13 cellular contexts compared by ENCODE assay signal in genomic region chr1:212559929-212560328, GRCh38. TPM values are rescaled to one million over a fixed set of nuclear protein-coding genes. Genes with fewer than 3 reads are reported as not detected.
DNase-seq lines count a peak whose midpoint lies in the region; ATAC-seq and TF ChIP-seq lines count a peak whose summit lies in the region.
"Had no signal": no experiment of that assay in that cellular context is flagged by ENCODE, and none has a peak within 500 bp of the region (broad histone marks: within the 10 kb centered on the region; RNA-seq: fewer than 3 reads in every experiment).

No MANE protein-coding gene starts in this region.

- peaks cover 13% of the 10 kb centered on the region for H3K4me1 Mint-ChIP-seq in neural crest cell

- H3K27me3 Mint-ChIP-seq in neural crest cell (ENCODE audit: low read depth) = peaks cover 7% of the 10 kb centered on the region

- no peak for TF ChIP-seq POLR2A in vagina (IDR thresholded peaks at IDR 0.05)

- no peaks in the 10 kb centered on the region for H3K36me3 ChIP-seq in left ventricle myocardium inferior
- no peaks in the 10 kb centered on the region for H3K36me3 ChIP-seq in vagina

- intact Hi-C loops in left ventricle myocardium inferior (cut with micrococcal nuclease) = no loop called here
- intact Hi-C loops in Right ventricle myocardium inferior (cut with DNase I) = loop anchor here (5.0 kb wide), 4 partner anchors 43 to 107 kb away; partner anchors contain the start of gene ATF3
- intact Hi-C loops in vagina (cut with DNase I) = loop anchor here (2.0 to 10.0 kb wide), 2 partner anchors 47 to 65 kb away; no protein-coding TSS in a partner anchor

- ATAC-seq in Right ventricle myocardium inferior (no peak), GM21528 (IDR thresholded peaks at IDR 0.05; ENCODE audit: low FRiP score, unreplicated experiment) (no peak)

- no peak overlapping the region for H3K4me3 ChIP-seq in left ventricle myocardium inferior
- H3K4me3 ChIP-seq in vagina = no peak overlapping the region

- no peak for DNase-seq in left ventricle myocardium inferior
- DNase-seq in Right ventricle myocardium inferior (ENCODE audit: missing footprints) = no peak
- DNase-seq in neural crest cell (ENCODE audit: low read depth, low spot score) = no peak
- no peak for DNase-seq in vagina (ENCODE audit: extremely low spot score in 2 of 2)
- no peak for DNase-seq in AG20443 (ENCODE audit: low spot score)
- DNase-seq in NCI-H345 (lab: John Stamatoyannopoulos, UW) = no peak
- DNase-seq: AML-193, anterior cingulate cortex, GDM1, NCI-H1105 treated with DMSO at 0.1 percent for 48 hours, NCI-H748 treated with DMSO at 0.1 percent for 48 hours had no signal

- H3K36me3 Mint-ChIP-seq in neural crest cell (ENCODE audit: low read depth) = no peaks in the 10 kb centered on the region

- TF ChIP-seq CTCF in left ventricle myocardium inferior (IDR thresholded peaks at IDR 0.05; ENCODE audit: borderline replicate concordance) (no peak), neural crest cell (conservative IDR thresholded peaks at IDR 0.05) (no peak), vagina (IDR thresholded peaks at IDR 0.05) (no peak)

- H3K9me3 Mint-ChIP-seq in neural crest cell = peaks cover 3% of the 10 kb centered on the region

- peak overlapping the region; percentile 75 for H3K4me3 Mint-ChIP-seq in neural crest cell

- H3K9me3 ChIP-seq in left ventricle myocardium inferior (replicated peaks) (peaks cover 19% of the 10 kb centered on the region), vagina (no peaks in the 10 kb centered on the region)

- H3K27ac Mint-ChIP-seq in neural crest cell (ENCODE audit: unreplicated experiment) = no peak overlapping the region

- peaks cover 25% of the 10 kb centered on the region for H3K4me1 ChIP-seq in left ventricle myocardium inferior
- peaks cover 4% of the 10 kb centered on the region for H3K4me1 ChIP-seq in vagina

- peak overlapping the region; percentile 96 for H3K27ac ChIP-seq in left ventricle myocardium inferior (replicated peaks)
- H3K27ac ChIP-seq in cingulate gyrus (ENCODE audit: low read depth, low read length) = peak overlapping the region; percentile 87
- H3K27ac ChIP-seq in vagina = peak overlapping the region; percentile 99

- no peaks in the 10 kb centered on the region for H3K27me3 ChIP-seq in left ventricle myocardium inferior (ENCODE audit: low read depth)
- no peaks in the 10 kb centered on the region for H3K27me3 ChIP-seq in vagina

RNA-seq across cellular contexts. Expression of gene ATF3, which starts 48.6 kb away (rescaled TPM):
- total RNA-seq in left ventricle myocardium inferior = 20.0 TPM
- total RNA-seq in Right ventricle myocardium inferior = 13.7 TPM
- 10.3 and 12.3 TPM in 2 replicates for total RNA-seq in neural crest cell
- 34.9 TPM for total RNA-seq in vagina
